Comparison of ENCODE assay signal across 13 cellular contexts in genomic region chr13:86464193-86464592, GRCh38.
A peak's percentile ranks its signal among the peaks of the same experiment; 100 is the strongest.
DNase-seq lines count a peak whose midpoint lies in the region; TF ChIP-seq lines count a peak whose summit lies in the region.
"Had no signal": no experiment of that assay in that cellular context is flagged by ENCODE, and none has a peak within 500 bp of the region (broad histone marks: within the 10 kb centered on the region; RNA-seq: fewer than 3 reads in every experiment).

No MANE protein-coding gene starts in this region.

- WGBS in esophagus squamous epithelium, 2 donors, result 48 to 52% methylated on average over 3 of the region's 3 CpGs

- H3K27ac ChIP-seq in esophagus squamous epithelium, result no peak overlapping the region
- H3K27ac ChIP-seq: heart left ventricle, skin epidermis had no signal

- no peaks in the 10 kb centered on the region for H3K9me3 ChIP-seq in esophagus squamous epithelium

- no peaks in the 10 kb centered on the region for H3K36me3 Mint-ChIP-seq in glutamatergic neuron (ENCODE audit: unreplicated experiment)
- H3K36me3 Mint-ChIP-seq: CD4-positive, alpha-beta memory T cell had no signal

- no peaks in the 10 kb centered on the region for H3K27me3 ChIP-seq in esophagus squamous epithelium
- H3K27me3 ChIP-seq: heart left ventricle had no signal

- peaks cover 4% of the 10 kb centered on the region for H3K4me1 Mint-ChIP-seq in glutamatergic neuron (ENCODE audit: low read depth, unreplicated experiment)
- H3K4me1 Mint-ChIP-seq: activated CD4-positive, alpha-beta T cell treated with anti-CD3 and anti-CD28 coated beads for 36 hours; CD4-positive, alpha-beta memory T cell had no signal

- H3K36me3 ChIP-seq in esophagus squamous epithelium, result no peaks in the 10 kb centered on the region
- H3K36me3 ChIP-seq: heart left ventricle had no signal

- peaks cover 7% of the 10 kb centered on the region for H3K9me3 Mint-ChIP-seq in glutamatergic neuron (ENCODE audit: unreplicated experiment)

- no peak overlapping the region for H3K27ac Mint-ChIP-seq in glutamatergic neuron (ENCODE audit: unreplicated experiment)
- H3K27ac Mint-ChIP-seq: activated CD4-positive, alpha-beta T cell treated with anti-CD3 and anti-CD28 coated beads for 36 hours; CD4-positive, alpha-beta memory T cell had no signal

- intact Hi-C loops in esophagus squamous epithelium (cut with DNase I), result no loop called here

- H3K4me1 ChIP-seq in esophagus squamous epithelium, result no peaks in the 10 kb centered on the region
- H3K4me1 ChIP-seq: heart left ventricle had no signal

- no peak overlapping the region for H3K4me3 Mint-ChIP-seq in glutamatergic neuron (ENCODE audit: unreplicated experiment)
- H3K4me3 Mint-ChIP-seq: activated CD4-positive, alpha-beta T cell treated with anti-CD3 and anti-CD28 coated beads for 36 hours; CD4-positive, alpha-beta memory T cell had no signal

- TF ChIP-seq POLR2A in esophagus squamous epithelium (IDR thresholded peaks at IDR 0.05), result no peak

- no peaks in the 10 kb centered on the region for H3K27me3 Mint-ChIP-seq in glutamatergic neuron (ENCODE audit: unreplicated experiment)
- H3K27me3 Mint-ChIP-seq: activated CD4-positive, alpha-beta T cell treated with anti-CD3 and anti-CD28 coated beads for 36 hours; CD4-positive, alpha-beta memory T cell had no signal

- in situ Hi-C loops in SK-MEL-5 (cut with HindIII; ENCODE audit: low pct_unique_long_range_greater_than_20kb, low sequenced_read_pairs), result no loop called here

- DNase-seq in COR-L47 (lab: John Stamatoyannopoulos, UW) (peak; percentile 30), HPDE6-E6E7 (ENCODE audit: extremely low spot score) (peak; percentile 1), SK-MEL-5 (ENCODE audit: low read depth, low spot score) (peak; percentile 20), glutamatergic neuron (no peak), NCI-H1694 (lab: John Stamatoyannopoulos, UW) (no peak), esophagus squamous epithelium (lab: John Stamatoyannopoulos, UW) (no peak), AG20443 (ENCODE audit: low spot score) (no peak)
- no peak for DNase-seq in activated CD4-positive, alpha-beta T cell treated with anti-CD3 and anti-CD28 coated beads for 48 hours
- DNase-seq: activated CD4-positive, alpha-beta T cell treated with anti-CD3 and anti-CD28 coated beads for 36 hours; CD4-positive, alpha-beta memory T cell; heart left ventricle; left ventricle myocardium superior had no signal

- TF ChIP-seq CTCF in glutamatergic neuron (IDR thresholded peaks at IDR 0.05; ENCODE audit: partially characterized antibody, unreplicated experiment) (peak; percentile 12), esophagus squamous epithelium (IDR thresholded peaks at IDR 0.05) (no peak)

- no peak overlapping the region for H3K4me3 ChIP-seq in esophagus squamous epithelium
- H3K4me3 ChIP-seq: heart left ventricle, skin epidermis had no signal

Comparison
In these comparisons a context has a peak if more than half of its experiments do, and no peak if none do; other contexts are left out.
1. DNase-seq: peak in COR-L47 (single experiment), HPDE6-E6E7 (single experiment) and SK-MEL-5 (single experiment); none in glutamatergic neuron (single experiment), NCI-H1694 (single experiment), activated CD4-positive, alpha-beta T cell treated with anti-CD3 and anti-CD28 coated beads for 48 hours (single experiment), esophagus squamous epithelium (single experiment) and AG20443 (single experiment).